In genomic region chrX:7065473-7065872, GRCh38 we compare ENCODE assay signal across 29 cellular contexts.
"Had no signal": no experiment of that assay in that cellular context is flagged by ENCODE, and none has a peak within 500 bp of the region (broad histone marks: within the 10 kb centered on the region; RNA-seq: fewer than 3 reads in every experiment).

No MANE protein-coding gene starts in this region.

- H3K9ac ChIP-seq: neural progenitor cell had no signal

- H3K4me1 Mint-ChIP-seq: nephron, neural progenitor cell had no signal

- H3K4me2 ChIP-seq: neural progenitor cell, smooth muscle cell had no signal

- H3K9me3 ChIP-seq: pancreas, psoas muscle, spleen, suprapubic skin, testis, tibial artery, transverse colon, upper lobe of right lung, uterus had no signal

- H3K4me3 ChIP-seq: neural progenitor cell, pancreas, psoas muscle, skin epidermis, smooth muscle cell, spleen, suprapubic skin, testis, tibial artery, transverse colon, upper lobe of right lung, uterus had no signal

- H3K27ac Mint-ChIP-seq: natural killer cell; nephron; neural progenitor cell; stimulated activated memory B cell treated with anti-CD40 and anti-IgM and Interleukin-4, amounts not matched to agents 10 μg/mL and 1 μg/mL and 100 μg/mL, for 72 hours; stimulated activated naive CD8-positive, alpha-beta T cell treated with anti-CD3 and anti-CD28 coated beads, Interleukin-15, amount 100 ng/mL, for 72 hours; type B pancreatic cell had no signal

- DNase-seq: naive thymus-derived CD4-positive, alpha-beta T cell; natural killer cell; occipital lobe; pancreas; psoas muscle; right cardiac atrium; spleen; stimulated activated CD4-positive, alpha-beta T cell treated with anti-CD3 and anti-CD28 coated beads, Interleukin-12 subunit alpha, Interleukin-12 subunit beta, amount 100 ng/mL, for 4 hours; stimulated activated CD4-positive, alpha-beta T cell treated with anti-CD3 and anti-CD28 coated beads, Interleukin-1b, Interleukin-23, amount 100 ng/mL, for 48 hours; stimulated activated CD4-positive, alpha-beta T cell treated with anti-CD3 and anti-CD28 coated beads, Interleukin-4, amount 100 ng/mL, for 1 hour; stimulated activated CD4-positive, alpha-beta T cell treated with anti-CD3 and anti-CD28 coated beads, Interleukin-4, amount 100 ng/mL, for 4 hours; stimulated activated CD8-positive, alpha-beta memory T cell treated with anti-CD3 and anti-CD28 coated beads, Interleukin-4, amount 100 ng/mL, for 48 hours; stimulated activated naive CD4-positive, alpha-beta T cell; stimulated activated naive CD8-positive, alpha-beta T cell treated with anti-CD3 and anti-CD28 coated beads, Interleukin-15, amount 100 ng/mL, for 72 hours; stimulated activated naive CD8-positive, alpha-beta T cell treated with anti-CD3 and anti-CD28 coated beads, Interleukin-15, Interleukin-2, amounts not matched to agents 100 U/mL and 50 U/mL, for 24 hours; substantia nigra; testis; tibial artery; transverse colon; upper lobe of right lung; uterus had no signal

- H3K27me3 Mint-ChIP-seq: naive thymus-derived CD4-positive, alpha-beta T cell; stimulated activated memory B cell treated with anti-CD40 and anti-IgM and Interleukin-4, amounts not matched to agents 10 μg/mL and 1 μg/mL and 100 μg/mL, for 72 hours; stimulated activated naive CD8-positive, alpha-beta T cell treated with anti-CD3 and anti-CD28 coated beads, Interleukin-15, amount 100 ng/mL, for 72 hours; type B pancreatic cell had no signal

- H3K4me3 Mint-ChIP-seq: naive thymus-derived CD4-positive, alpha-beta T cell; natural killer cell; nephron; neural progenitor cell; stimulated activated memory B cell treated with anti-CD40 and anti-IgM and Interleukin-4, amounts not matched to agents 10 μg/mL and 1 μg/mL and 100 μg/mL, for 72 hours; stimulated activated naive CD8-positive, alpha-beta T cell treated with anti-CD3 and anti-CD28 coated beads, Interleukin-15, amount 100 ng/mL, for 72 hours; type B pancreatic cell had no signal

- ATAC-seq: naive thymus-derived CD4-positive, alpha-beta T cell; natural killer cell; pancreas; psoas muscle; right cardiac atrium; sciatic nerve; stimulated activated memory B cell treated with anti-CD40 and anti-IgM and Interleukin-4, amounts not matched to agents 10 μg/mL and 1 μg/mL and 100 μg/mL, for 72 hours; stimulated activated naive CD8-positive, alpha-beta T cell treated with anti-CD3 and anti-CD28 coated beads, Interleukin-15, amount 100 ng/mL, for 72 hours; stimulated activated naive CD8-positive, alpha-beta T cell treated with anti-CD3 and anti-CD28 coated beads, Interleukin-15, Interleukin-2, amounts not matched to agents 100 U/mL and 50 U/mL, for 24 hours; upper lobe of right lung had no signal

- H3K36me3 Mint-ChIP-seq: natural killer cell had no signal

- H3K36me3 ChIP-seq: neural progenitor cell, pancreas, suprapubic skin, transverse colon, upper lobe of right lung, uterus had no signal

- H3K4me1 ChIP-seq: neural progenitor cell, pancreas, psoas muscle, suprapubic skin, testis, tibial artery, transverse colon, upper lobe of right lung, uterus had no signal

- H3K27me3 ChIP-seq: neural progenitor cell, pancreas, spleen, suprapubic skin, testis, tibial artery, transverse colon, upper lobe of right lung, uterus had no signal

- H3K27ac ChIP-seq: neural progenitor cell, pancreas, psoas muscle, skin epidermis, spleen, suprapubic skin, testis, tibial artery, transverse colon, upper lobe of right lung, uterus had no signal

- H3K9me3 Mint-ChIP-seq: naive thymus-derived CD4-positive, alpha-beta T cell; natural killer cell; stimulated activated memory B cell treated with anti-CD40 and anti-IgM and Interleukin-4, amounts not matched to agents 10 μg/mL and 1 μg/mL and 100 μg/mL, for 72 hours; stimulated activated naive CD8-positive, alpha-beta T cell treated with anti-CD3 and anti-CD28 coated beads, Interleukin-15, amount 100 ng/mL, for 72 hours had no signal

- H2AFZ ChIP-seq: neural progenitor cell had no signal
